9 cellular contexts compared by ENCODE assay signal in genomic region chr10:102775201-102775972, GRCh38. TPM values are rescaled to one million over a fixed set of nuclear protein-coding genes. Genes with fewer than 3 reads are reported as not detected.
DNase-seq lines count a peak whose midpoint lies in the region; ATAC-seq and TF ChIP-seq lines count a peak whose summit lies in the region.
"Had no signal": no experiment of that assay in that cellular context is flagged by ENCODE, and none has a peak within 500 bp of the region (broad histone marks: within the 10 kb centered on the region; RNA-seq: fewer than 3 reads in every experiment).

No MANE protein-coding gene starts in this region.

- ATAC-seq in activated T-cell treated with anti-CD3 and anti-CD28 coated beads, Interleukin-2, amount 50 U/mL, for 72 hours (replicated peaks in 1 of 2), result no peak
- ATAC-seq in HG02623 (IDR thresholded peaks at IDR 0.05; ENCODE audit: unreplicated experiment), result no peak

- peaks cover 23 to 62% of the 10 kb centered on the region in 2 donors for H3K4me1 ChIP-seq in muscle layer of duodenum (ENCODE audit: control insufficient read depth in 1 of 2, insufficient read depth in 2 of 2, low read length in 2 of 2)

- no peaks in the 10 kb centered on the region for H3K27me3 Mint-ChIP-seq in activated T-cell treated with anti-CD3 and anti-CD28 coated beads, Interleukin-2, amount 50 U/mL, for 72 hours (ENCODE audit: low read depth)
- H3K27me3 Mint-ChIP-seq in type B pancreatic cell, result no peaks in the 10 kb centered on the region

- peak overlapping the region; percentile 41 to 66 for H3K4me3 Mint-ChIP-seq in activated T-cell treated with anti-CD3 and anti-CD28 coated beads, Interleukin-2, amount 50 U/mL, for 72 hours
- H3K4me3 Mint-ChIP-seq in type B pancreatic cell, result peak overlapping the region; percentile 82

- H3K36me3 ChIP-seq in muscle layer of duodenum (ENCODE audit: control insufficient read depth in 1 of 2, insufficient read depth in 2 of 2, low read length in 2 of 2), result no peaks in the 10 kb centered on the region

- H3K27me3 ChIP-seq in muscle layer of duodenum (ENCODE audit: low read depth, low read length), result no peaks in the 10 kb centered on the region

- no peaks in the 10 kb centered on the region for H3K9me3 ChIP-seq in muscle layer of duodenum (ENCODE audit: control insufficient read depth in 1 of 2, low read length in 2 of 2)
- H3K9me3 ChIP-seq: A549 had no signal

- H3K9me3 Mint-ChIP-seq in activated T-cell treated with anti-CD3 and anti-CD28 coated beads, Interleukin-2, amount 50 U/mL, for 72 hours, result no peaks in the 10 kb centered on the region
- H3K9me3 Mint-ChIP-seq in type B pancreatic cell, result no peaks in the 10 kb centered on the region

- H3K36me3 Mint-ChIP-seq in activated T-cell treated with anti-CD3 and anti-CD28 coated beads, Interleukin-2, amount 50 U/mL, for 72 hours (ENCODE audit: insufficient read depth in 2 of 2), result peaks cover 0 to 7% of the 10 kb centered on the region in 2 donors
- H3K36me3 Mint-ChIP-seq in type B pancreatic cell, result peaks cover 5% of the 10 kb centered on the region

- DNase-seq in activated T-cell treated with anti-CD3 and anti-CD28 coated beads, Interleukin-2, amount 50 U/mL, for 72 hours, result no peak
- no peak for DNase-seq in activated T-cell treated with anti-CD3 and anti-CD28 coated beads for 4 hours
- no peak for DNase-seq in epithelial cell of proximal tubule (ENCODE audit: low read depth)
- DNase-seq in type B pancreatic cell (ENCODE audit: extremely low spot score, unreplicated experiment), result no peak
- DNase-seq in NCI-H2171 treated with DMSO at 0.1 percent for 48 hours (lab: John Stamatoyannopoulos, UW), result no peak
- no peak for DNase-seq in NCI-H1417 (lab: John Stamatoyannopoulos, UW)

- peak overlapping the region; percentile 94 for H3K27ac ChIP-seq in muscle layer of duodenum (ENCODE audit: low read length)
- H3K27ac ChIP-seq: A549 had no signal

- H3K27ac Mint-ChIP-seq in activated T-cell treated with anti-CD3 and anti-CD28 coated beads, Interleukin-2, amount 50 U/mL, for 72 hours, result no peak overlapping the region
- H3K27ac Mint-ChIP-seq in type B pancreatic cell, result peak overlapping the region; percentile 92

- peak overlapping the region; percentile 40 for H3K4me3 ChIP-seq in epithelial cell of proximal tubule (ENCODE audit: low read depth, low read length)
- peak overlapping the region; percentile 51 to 56 for H3K4me3 ChIP-seq in muscle layer of duodenum (ENCODE audit: low read depth in 1 of 2, low read length in 2 of 2)
- H3K4me3 ChIP-seq: A549 had no signal

- H3K4me1 Mint-ChIP-seq in activated T-cell treated with anti-CD3 and anti-CD28 coated beads, Interleukin-2, amount 50 U/mL, for 72 hours (ENCODE audit: low read depth), result peaks cover 80% of the 10 kb centered on the region
- peaks cover 69% of the 10 kb centered on the region for H3K4me1 Mint-ChIP-seq in type B pancreatic cell (ENCODE audit: unreplicated experiment)

- no peak for TF ChIP-seq CTCF in epithelial cell of proximal tubule (conservative IDR thresholded peaks at IDR 0.05; ENCODE audit: low read depth, low read length)
- no peak for TF ChIP-seq CTCF in type B pancreatic cell (conservative IDR thresholded peaks at IDR 0.05)

RNA-seq across cellular contexts. Expression of gene WBP1L, which starts 31.6 kb away (rescaled TPM):
- 10 to 100 TPM; 19.6 to 20.1 TPM for total RNA-seq in activated T-cell treated with anti-CD3 and anti-CD28 coated beads, Interleukin-2, amount 50 U/mL, for 72 hours
- total RNA-seq in epithelial cell of proximal tubule (18.4 and 31.5 TPM in 2 replicates), type B pancreatic cell (ENCODE audit: low replicate concordance) (40.3 and 80.4 TPM in 2 replicates)
